In the genomic region with DNA sequence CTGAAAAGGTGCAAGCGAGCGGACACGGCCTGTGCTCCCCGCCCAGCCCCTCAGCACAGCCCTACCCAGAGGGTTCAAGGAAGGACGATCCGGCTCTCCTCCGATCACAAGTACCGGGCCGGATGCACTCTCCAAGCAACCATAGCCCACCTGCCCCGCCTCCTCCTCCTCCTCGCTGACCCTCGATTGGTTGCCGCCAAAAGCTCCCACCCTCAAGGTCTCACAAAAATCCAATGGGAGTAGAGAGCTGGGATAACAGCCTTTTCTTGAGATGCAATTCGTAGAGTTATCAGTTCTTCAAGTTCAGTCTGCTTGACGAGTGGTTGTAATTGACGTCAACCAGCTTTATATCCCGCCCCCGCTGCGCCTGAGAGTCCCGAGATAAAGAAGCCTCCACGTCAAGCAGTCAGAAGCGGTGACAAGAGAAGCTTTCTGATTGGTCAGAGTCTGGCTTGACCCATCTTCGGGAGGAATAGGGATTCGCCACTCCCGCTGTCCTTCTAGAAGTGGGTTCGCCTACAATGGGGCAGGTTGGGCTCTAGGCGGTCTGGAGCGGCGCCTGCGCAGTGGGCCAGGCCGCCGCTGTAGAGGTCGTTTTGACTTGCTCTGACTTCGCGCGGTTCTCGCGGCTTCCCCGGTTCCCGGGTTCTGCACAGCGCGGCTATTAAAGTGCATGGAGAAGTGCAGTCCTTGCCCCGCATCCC, we compare ENCODE assay signal across 8 cellular contexts. TPM values are rescaled to one million over a fixed set of nuclear protein-coding genes. Genes with fewer than 3 reads are reported as not detected.
A peak's percentile ranks its signal among the peaks of the same experiment; 100 is the strongest.
DNase-seq lines count a peak whose midpoint lies in the region; ATAC-seq and TF ChIP-seq lines count a peak whose summit lies in the region.

Gene IFT27 (minus strand): TSS at position 154 of the 704 bp plus-strand sequence. CDS start 412 bp downstream, outside the sequence.

- in situ Hi-C loops in transverse colon (cut with MboI; ENCODE audit: low pct_ligation_motif_present in 1 of 4, low pct_unique_long_range_greater_than_20kb in 1 of 4, low sequenced_read_pairs in 3 of 4), result loop anchor here in 1 of 4 donors (10.0 to 25.0 kb wide), 2 partner anchors 199 to 436 kb away; partner anchors contain the start of gene SSTR3

- peak within 1 kb of the TSS; percentile 71 for H4K91ac ChIP-seq in trophoblast cell (ENCODE audit: low read depth, low read length)

- H3K4ac ChIP-seq in trophoblast cell (ENCODE audit: low read depth, low read length), result peak within 1 kb of the TSS; percentile 61

- peak within 1 kb of the TSS; percentile 87 to 92 (median 90) for H3K4me3 Mint-ChIP-seq in T-cell

- no peaks in the 10 kb centered on the region for H3K9me3 Mint-ChIP-seq in T-cell

- H3K27me3 Mint-ChIP-seq in T-cell, result no peaks in the 10 kb centered on the region

- peaks cover 2 to 4% of the 10 kb centered on the region in 2 experiments for H3K4me1 ChIP-seq in trophoblast cell (ENCODE audit: control insufficient read depth in 1 of 2, insufficient read depth in 2 of 2, low read length in 2 of 2)
- H3K4me1 ChIP-seq in transverse colon, result peaks cover 8 to 11% (median 10%) of the 10 kb centered on the region in 4 donors

- peak within 1 kb of the TSS; percentile 95 for H2AFZ ChIP-seq in trophoblast cell (ENCODE audit: insufficient read depth, low read length, poor library complexity)

- TF ChIP-seq EP300 in transverse colon (IDR thresholded peaks at IDR 0.05; ENCODE audit: low read depth), result no peak

- H3K9ac ChIP-seq in trophoblast cell (ENCODE audit: low read length), result peak within 1 kb of the TSS; percentile 82

- H3K27ac ChIP-seq in adipose tissue (ENCODE audit: low read depth, low read length), result no peak within 1 kb of the TSS
- H3K27ac ChIP-seq in trophoblast cell (ENCODE audit: low read depth, low read length), result no peak within 1 kb of the TSS
- H3K27ac ChIP-seq in transverse colon, result peak within 1 kb of the TSS; percentile 82 to 96 (median 92)

- H3K23ac ChIP-seq in trophoblast cell (ENCODE audit: low read length), result no peak within 1 kb of the TSS

- H2BK120ac ChIP-seq in trophoblast cell (ENCODE audit: insufficient read depth, low read length, poor library complexity), result peak within 1 kb of the TSS; percentile 15

- H3K79me2 ChIP-seq in trophoblast cell (ENCODE audit: control insufficient read depth, insufficient read depth, low read length, poor library complexity), result no peaks in the 10 kb centered on the region

- peak; percentile 54 for TF ChIP-seq POLR2A in transverse colon (IDR thresholded peaks at IDR 0.05)

- H3K4me1 Mint-ChIP-seq in T-cell, result peaks cover 26 to 32% (median 26%) of the 10 kb centered on the region in 3 donors

- H3K9me3 ChIP-seq in trophoblast cell (ENCODE audit: insufficient read depth, low read depth, low read length) (peaks cover 7% of the 10 kb centered on the region), transverse colon (no peaks in the 10 kb centered on the region)

- DNase-seq in GM12865 (ENCODE audit: low read depth) (peak; percentile 100), NCI-H1417 treated with DMSO at 0.1 percent for 48 hours (lab: John Stamatoyannopoulos, UW) (peak; percentile 93), T-cell (peak; percentile 88 to 99 (median 97)), cardiac septum (ENCODE audit: low spot score) (peak; percentile 98), trophoblast cell (peak; percentile 100), transverse colon (peak; percentile 99)

- H3K36me3 Mint-ChIP-seq in T-cell, result peaks cover 10% of the 10 kb centered on the region

- H2BK12ac ChIP-seq in trophoblast cell (ENCODE audit: low read length), result no peak within 1 kb of the TSS

- H3K14ac ChIP-seq in trophoblast cell (ENCODE audit: low read length), result peak within 1 kb of the TSS; percentile 88

- CTCF ChIA-PET in T-cell (lab: Charles Lee), result interaction anchor here in 1 of 2 donors (0.5 to 1.8 kb wide), 16 partner anchors 11 to 541 kb away, joined by 3 to 24 read pairs (median 5); partner anchors contain the start of genes APOL2 and IL2RB

- H3K4me2 ChIP-seq in trophoblast cell (ENCODE audit: low read length), result peak within 1 kb of the TSS; percentile 68

- H3K27me3 ChIP-seq in trophoblast cell (ENCODE audit: insufficient read depth, low read length), result no peaks in the 10 kb centered on the region
- H3K27me3 ChIP-seq in transverse colon, result no peaks in the 10 kb centered on the region

- H2BK5ac ChIP-seq in trophoblast cell (ENCODE audit: low read depth, low read length, poor library complexity), result no peak within 1 kb of the TSS

- peak within 1 kb of the TSS; percentile 75 for H2AK5ac ChIP-seq in trophoblast cell (ENCODE audit: low read length)

- POLR2A ChIA-PET in T-cell (lab: Charles Lee), result interaction anchor here in 1 of 2 donors (0.6 to 1.4 kb wide), 3 partner anchors 247 to 1707 kb away, joined by 3 to 4 read pairs (median 3); partner anchors contain the start of gene EIF3D

- H4K12ac ChIP-seq in trophoblast cell (ENCODE audit: low read depth, low read length), result peak within 1 kb of the TSS; percentile 58

- H3K4me3 ChIP-seq in GM12865 (ENCODE audit: low read depth, low read length) (peak within 1 kb of the TSS; percentile 78), trophoblast cell (ENCODE audit: low read depth, low read length) (peak within 1 kb of the TSS; percentile 92), transverse colon (peak within 1 kb of the TSS; percentile 72 to 99 (median 88))

- H3K36me3 ChIP-seq in trophoblast cell (ENCODE audit: control insufficient read depth in 1 of 2, insufficient read depth in 2 of 2, low read length in 2 of 2), result no peaks in the 10 kb centered on the region
- no peaks in the 10 kb centered on the region for H3K36me3 ChIP-seq in transverse colon

- 0 to 1% (median 0%) methylated on average over 43 of the region's 43 CpGs for WGBS in adipose tissue, 3 donors
- no CpG with 5 or more reads among the region's 43 CpGs for WGBS in trophoblast cell (ENCODE audit: extremely low coverage, insufficient coverage, insufficient read length)
- 0% methylated on average over 5 to 43 of the region's 43 CpGs for WGBS in transverse colon (ENCODE audit: low coverage in 1 of 2), 2 donors

- TF ChIP-seq CTCF in GM12865 (IDR thresholded peaks at IDR 0.05; ENCODE audit: insufficient read depth, low read depth, low read length, missing control alignments) (no peak), transverse colon (IDR thresholded peaks at IDR 0.05) (no peak)

- ATAC-seq in HG02759 (IDR thresholded peaks at IDR 0.05; ENCODE audit: unreplicated experiment), result peak; percentile 94
- ATAC-seq in T-cell (replicated peaks in 1 of 4), result peak; percentile 87 to 90 (median 89)

- H3K27ac Mint-ChIP-seq in T-cell, result peak within 1 kb of the TSS; percentile 95 to 99

- peak within 1 kb of the TSS; percentile 93 for H4K8ac ChIP-seq in trophoblast cell (ENCODE audit: low read depth, low read length)

- H3K79me1 ChIP-seq in trophoblast cell (ENCODE audit: low read length), result peaks cover 2% of the 10 kb centered on the region

- H3K18ac ChIP-seq in trophoblast cell (ENCODE audit: low read length), result peak within 1 kb of the TSS; percentile 63

- intact Hi-C loops in cardiac septum (cut with DNase I), result loop anchor here (10.0 kb wide), 2 partner anchors 231 to 389 kb away; no protein-coding TSS in a partner anchor
- intact Hi-C loops in transverse colon (cut with DNase I; ENCODE audit: low total_unique reads), result no loop called here

RNA-seq across cellular contexts. Expression of gene IFT27, which starts in this region (rescaled TPM):
- 10 to 100 TPM; 19.1 to 34.5 (median 32.0) TPM for total RNA-seq in T-cell
- 10 to 100 TPM; 11.1 to 15.9 (median 15.6) TPM for polyA plus RNA-seq in adipose tissue
- 24.7 TPM for total RNA-seq in cardiac septum
- polyA plus RNA-seq in trophoblast cell (2013), result 23.9 and 24.7 TPM in 2 replicates
- 10 to 100 TPM in 2 of 4 donors, 1 to 10 TPM in 2; 5.8 to 22.7 (median 12.9) TPM for total RNA-seq in transverse colon

Comparison
In these comparisons a context has a peak if more than half of its experiments do, and no peak if none do; other contexts are left out.
1. H3K27ac ChIP-seq: peak in transverse colon (4 of 4); none in adipose tissue (single experiment) and trophoblast cell (single experiment).
2. Peak in every context shown above with its lines, with median percentiles within 50 percentile points of each other: DNase-seq and H3K4me3 ChIP-seq.